ENCODE assay signal across 8 cellular contexts in the genomic region with DNA sequence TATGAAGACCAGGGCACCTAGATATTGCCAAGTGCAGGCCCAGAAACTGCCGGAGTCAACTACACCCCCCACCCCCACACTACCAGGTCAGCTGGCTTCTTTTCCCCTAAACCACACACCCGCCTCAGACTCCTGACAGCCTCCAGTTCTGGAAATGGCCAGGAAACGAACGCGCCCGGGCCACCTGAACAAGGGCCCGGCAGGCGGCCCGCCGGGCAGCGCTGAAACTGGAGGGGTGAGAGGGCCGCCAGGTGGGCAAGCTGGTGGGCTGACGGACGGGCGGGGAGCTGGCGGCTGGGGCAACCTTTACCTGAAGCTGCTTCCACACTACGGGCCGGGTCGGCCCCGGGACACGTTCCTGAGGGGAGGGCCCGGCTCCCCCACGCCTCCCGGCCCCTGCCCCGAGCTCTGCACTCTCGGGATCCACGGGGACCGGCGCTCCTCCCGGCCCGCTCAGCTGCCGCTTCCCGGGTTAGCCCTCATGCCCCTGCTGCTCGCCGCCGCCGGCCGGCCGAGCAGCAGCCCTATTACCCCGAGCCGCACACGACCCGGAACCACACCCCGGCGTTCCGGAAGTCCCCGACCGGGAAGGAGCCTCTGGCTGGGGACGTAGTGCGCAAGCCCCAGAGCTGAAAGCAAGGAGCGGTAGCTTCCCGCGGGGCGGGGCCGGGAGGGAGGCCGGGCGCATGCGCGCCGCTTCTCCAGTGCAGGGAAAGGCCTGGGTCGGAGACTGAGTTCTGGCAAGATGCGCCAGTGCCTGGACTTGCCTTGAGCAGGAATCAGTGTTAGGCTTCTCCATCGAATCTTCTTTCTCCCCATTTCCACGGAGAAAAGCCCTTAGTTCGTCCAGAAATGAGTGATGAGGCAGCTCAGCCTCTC. TPM values are rescaled to one million over a fixed set of nuclear protein-coding genes. Genes with fewer than 3 reads are reported as not detected.
A peak's percentile ranks its signal among the peaks of the same experiment; 100 is the strongest.
DNase-seq lines count a peak whose midpoint lies in the region; ATAC-seq and TF ChIP-seq lines count a peak whose summit lies in the region.

Gene MAPKAP1 (minus strand): TSS at position 548 of the 879 bp plus-strand sequence. CDS start 34,634 bp downstream, outside the sequence.

- no peaks in the 10 kb centered on the region for H3K9me3 Mint-ChIP-seq in CD14-positive monocyte

- peaks cover 31% of the 10 kb centered on the region for H3K4me1 Mint-ChIP-seq in CD14-positive monocyte

- H3K27ac Mint-ChIP-seq in CD14-positive monocyte, result peak within 1 kb of the TSS; percentile 57 to 93 (median 89)

- intact Hi-C loops in CD14-positive monocyte (cut with micrococcal nuclease), result loop anchor here (5.0 to 10.0 kb wide), 4 partner anchors 40 to 75 kb away; partner anchors contain the start of gene PBX3 (in 1 of the 2)

- ATAC-seq in GM19395 (IDR thresholded peaks at IDR 0.05; ENCODE audit: unreplicated experiment), result peak; percentile 90
- peak; percentile 73 for ATAC-seq in HG03558 (IDR thresholded peaks at IDR 0.05; ENCODE audit: extremely low read depth, unreplicated experiment)

- H3K27me3 Mint-ChIP-seq in CD14-positive monocyte (ENCODE audit: low read depth in 3 of 3), result peaks cover 0 to 2% (median 0%) of the 10 kb centered on the region in 3 donors

- H3K36me3 Mint-ChIP-seq in CD14-positive monocyte, result peaks cover 0 to 9% of the 10 kb centered on the region in 2 donors

- no peak for TF ChIP-seq CTCF in CD14-positive monocyte (IDR thresholded peaks at IDR 0.05)

- DNase-seq in CD14-positive monocyte (ENCODE audit: low spot score) (peak; percentile 96), NCI-H748 (lab: John Stamatoyannopoulos, UW; ENCODE audit: unreplicated experiment) (peak; percentile 98), cortex of kidney (lab: John Stamatoyannopoulos, UW) (peak; percentile 32), left kidney (ENCODE audit: low read depth, low spot score) (peak; percentile 98)
- DNase-seq in activated CD4-positive, alpha-beta T cell treated with anti-CD3 and anti-CD28 coated beads, Interleukin-2, amount 50 U/mL, for 1 hour, result peak; percentile 91
- DNase-seq in stimulated activated CD4-positive, alpha-beta T cell treated with anti-CD3 and anti-CD28 coated beads, Interleukin-1b, Interleukin-23, amount 100 ng/mL, for 48 hours, result peak; percentile 95

- peak within 1 kb of the TSS; percentile 82 to 87 for H3K4me3 Mint-ChIP-seq in CD14-positive monocyte

RNA-seq across cellular contexts. Expression of gene MAPKAP1, which starts in this region (rescaled TPM):
- polyA plus RNA-seq in CD14-positive monocyte, result 10 to 100 TPM; 39.9 to 44.1 TPM

Comparison
In these comparisons a context has a peak if more than half of its experiments do, and no peak if none do; other contexts are left out.
1. Peak in every context shown above with its lines: DNase-seq and ATAC-seq.
2. DNase-seq: peak in every context shown above with its lines; median percentile 98 in NCI-H748; 98 in left kidney; 96 in CD14-positive monocyte; 95 in stimulated activated CD4-positive, alpha-beta T cell treated with anti-CD3 and anti-CD28 coated beads, Interleukin-1b, Interleukin-23, amount 100 ng/mL, for 48 hours; 91 in activated CD4-positive, alpha-beta T cell treated with anti-CD3 and anti-CD28 coated beads, Interleukin-2, amount 50 U/mL, for 1 hour; 32 in cortex of kidney.